ENCODE assay signal across 13 cellular contexts in the genomic region with DNA sequence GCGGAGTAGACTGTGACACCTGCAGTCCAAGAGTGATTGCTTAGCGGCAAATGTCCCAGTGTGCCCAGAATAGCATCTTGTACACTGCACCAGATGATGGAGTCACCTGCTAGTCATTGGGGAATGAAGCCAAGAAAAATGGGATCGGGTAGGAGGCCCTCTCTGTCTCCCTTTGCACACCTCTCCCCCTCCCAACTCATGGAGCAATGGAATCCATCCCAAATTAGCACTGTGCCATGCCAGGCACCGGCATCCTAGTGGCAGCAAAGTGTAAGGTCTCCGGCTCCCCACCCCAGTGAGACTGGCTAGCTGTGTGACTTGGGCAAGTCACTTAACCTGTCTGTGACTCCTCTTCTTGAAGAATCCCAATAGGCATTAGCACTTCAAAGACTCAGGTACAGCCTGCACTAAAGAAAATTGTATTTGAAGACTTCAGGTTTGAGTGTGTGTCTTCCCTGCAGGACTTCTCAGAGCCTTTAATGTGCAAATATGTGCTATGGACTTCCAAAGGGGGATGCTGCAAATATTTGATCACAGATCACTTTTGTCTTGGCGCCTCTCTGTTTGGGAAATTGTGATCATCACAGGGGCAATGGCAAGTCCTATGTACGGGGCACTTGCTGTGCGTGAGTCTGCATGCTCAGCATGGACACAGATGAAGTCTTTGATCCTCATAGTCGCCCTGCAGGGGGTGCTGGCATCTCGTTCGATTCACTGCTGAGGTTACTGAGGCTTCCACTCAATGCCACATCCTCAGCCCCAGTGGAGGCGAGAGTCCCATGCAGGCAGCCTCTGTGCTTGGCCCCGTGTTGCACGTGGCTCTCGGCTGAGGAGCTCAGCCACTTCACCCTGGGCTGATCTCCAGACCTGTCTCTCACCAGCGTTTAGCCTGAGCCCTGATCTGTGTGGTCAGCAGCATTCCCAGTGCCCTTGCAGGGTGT.
A peak's percentile ranks its signal among the peaks of the same experiment; 100 is the strongest.
DNase-seq lines count a peak whose midpoint lies in the region; ATAC-seq and TF ChIP-seq lines count a peak whose summit lies in the region.
"Had no signal": no experiment of that assay in that cellular context is flagged by ENCODE, and none has a peak within 500 bp of the region (broad histone marks: within the 10 kb centered on the region; RNA-seq: fewer than 3 reads in every experiment).

No MANE protein-coding gene starts in this region.

- peaks cover 0 to 6% (median 0%) of the 10 kb centered on the region in 12 donors for H3K4me1 ChIP-seq in heart left ventricle
- no peaks in the 10 kb centered on the region for H3K4me1 ChIP-seq in stomach
- no peaks in the 10 kb centered on the region for H3K4me1 ChIP-seq in CD4-positive, alpha-beta memory T cell (ENCODE audit: insufficient read depth, low read length)
- H3K4me1 ChIP-seq: upper lobe of left lung had no signal

- H3K36me3 Mint-ChIP-seq in CD4-positive, alpha-beta memory T cell, result no peaks in the 10 kb centered on the region

- TF ChIP-seq CTCF in heart left ventricle (IDR thresholded peaks at IDR 0.05), result no peak
- TF ChIP-seq CTCF in stomach (IDR thresholded peaks at IDR 0.05), result no peak

- intact Hi-C loops in cardiac septum (cut with DNase I) (no loop called here), heart left ventricle (cut with DNase I) (no loop called here), stomach (cut with DNase I; ENCODE audit: low total_unique reads) (no loop called here)
- intact Hi-C loops in CD4-positive, alpha-beta memory T cell (cut with micrococcal nuclease), result no loop called here

- no peak for TF ChIP-seq POLR2A in heart left ventricle (IDR thresholded peaks at IDR 0.05)
- no peak for TF ChIP-seq POLR2A in stomach (IDR thresholded peaks at IDR 0.05)

- H3K27me3 ChIP-seq in heart left ventricle (peaks cover 0 to 31% (median under 1%) of the 10 kb centered on the region in 9 donors), stomach (peaks cover 0 to 58% (median 4%) of the 10 kb centered on the region in 3 donors)
- H3K27me3 ChIP-seq in CD4-positive, alpha-beta memory T cell (ENCODE audit: insufficient read depth, low read length), result no peaks in the 10 kb centered on the region
- H3K27me3 ChIP-seq: upper lobe of left lung had no signal

- H3K9me3 ChIP-seq in heart left ventricle, result no peaks in the 10 kb centered on the region
- H3K9me3 ChIP-seq in stomach, result no peaks in the 10 kb centered on the region
- no peaks in the 10 kb centered on the region for H3K9me3 ChIP-seq in CD4-positive, alpha-beta memory T cell (ENCODE audit: control insufficient read depth in 1 of 2, low read length in 2 of 2)
- H3K9me3 ChIP-seq: upper lobe of left lung had no signal

- H3K27ac Mint-ChIP-seq in CD4-positive, alpha-beta memory T cell, result no peak overlapping the region
- H3K27ac Mint-ChIP-seq: activated B cell treated with CpG ODN at 0.5 μM for 24 hours had no signal

- DNase-seq in cardiac septum (ENCODE audit: low spot score) (peak; percentile 53), heart left ventricle (no peak), NAMALWA (ENCODE audit: low spot score) (peak; percentile 54), ecto neural progenitor cell (ENCODE audit: low spot score) (peak; percentile 54), stomach (peak; percentile 25), NCI-H1417 treated with DMSO at 0.1 percent for 48 hours (lab: John Stamatoyannopoulos, UW) (no peak)
- no peak for DNase-seq in CD4-positive, alpha-beta memory T cell
- DNase-seq: activated B cell treated with CpG ODN at 0.5 μM for 24 hours, DMS79, foreskin melanocyte, NCI-H526 treated with DMSO at 0.1 percent for 48 hours, upper lobe of left lung had no signal

- WGBS in heart left ventricle, 4 donors, result 48 to 66% (median 50%) methylated on average over 11 to 16 of the region's 16 CpGs
- WGBS in stomach, 5 donors, result 41 to 50% (median 44%) methylated on average over 11 to 16 of the region's 16 CpGs

- H3K4me3 ChIP-seq in heart left ventricle (no peak overlapping the region), stomach (no peak overlapping the region)
- H3K4me3 ChIP-seq in CD4-positive, alpha-beta memory T cell (ENCODE audit: low read length in 2 of 2), result no peak overlapping the region
- H3K4me3 ChIP-seq: upper lobe of left lung had no signal

- H3K9me3 Mint-ChIP-seq in CD4-positive, alpha-beta memory T cell, result no peaks in the 10 kb centered on the region
- H3K9me3 Mint-ChIP-seq: activated B cell treated with CpG ODN at 0.5 μM for 24 hours had no signal

- no peak overlapping the region for H3K27ac ChIP-seq in heart left ventricle
- no peak overlapping the region for H3K27ac ChIP-seq in stomach
- H3K27ac ChIP-seq in CD4-positive, alpha-beta memory T cell (ENCODE audit: low read depth, low read length), result no peak overlapping the region
- H3K27ac ChIP-seq: upper lobe of left lung had no signal

- peaks cover 9 to 20% of the 10 kb centered on the region in 2 donors for H3K27me3 Mint-ChIP-seq in CD4-positive, alpha-beta memory T cell

- peaks cover 0 to 4% (median 0%) of the 10 kb centered on the region in 4 donors for H3K4me1 Mint-ChIP-seq in CD4-positive, alpha-beta memory T cell
- H3K4me1 Mint-ChIP-seq: activated B cell treated with CpG ODN at 0.5 μM for 24 hours had no signal

- no peak overlapping the region for H3K4me3 Mint-ChIP-seq in CD4-positive, alpha-beta memory T cell
- H3K4me3 Mint-ChIP-seq: activated B cell treated with CpG ODN at 0.5 μM for 24 hours had no signal

- TF ChIP-seq EP300 in stomach (IDR thresholded peaks at IDR 0.05), result no peak

- POLR2A ChIA-PET in CD4-positive, alpha-beta memory T cell (lab: Charles Lee; ENCODE audit: partially characterized antibody), result no interaction called here

- ATAC-seq in heart left ventricle, result no peak
- ATAC-seq in GM18517 (IDR thresholded peaks at IDR 0.05; ENCODE audit: unreplicated experiment), result no peak

- H3K36me3 ChIP-seq in heart left ventricle (no peaks in the 10 kb centered on the region), stomach (no peaks in the 10 kb centered on the region)
- no peaks in the 10 kb centered on the region for H3K36me3 ChIP-seq in CD4-positive, alpha-beta memory T cell (ENCODE audit: insufficient read depth, low read length)
- H3K36me3 ChIP-seq: upper lobe of left lung had no signal

- CTCF ChIA-PET in CD4-positive, alpha-beta memory T cell (lab: Charles Lee; ENCODE audit: partially characterized antibody), result no interaction called here

Comparison
In these comparisons a context has a peak if more than half of its experiments do, and no peak if none do; other contexts are left out.
1. DNase-seq: peak in cardiac septum (single experiment), NAMALWA (single experiment), ecto neural progenitor cell (single experiment) and stomach (single experiment); none in heart left ventricle (0 of 5), CD4-positive, alpha-beta memory T cell (0 of 5) and NCI-H1417 treated with DMSO at 0.1 percent for 48 hours (single experiment).